ENCODE assay signal across 1 cellular context in the genomic region with DNA sequence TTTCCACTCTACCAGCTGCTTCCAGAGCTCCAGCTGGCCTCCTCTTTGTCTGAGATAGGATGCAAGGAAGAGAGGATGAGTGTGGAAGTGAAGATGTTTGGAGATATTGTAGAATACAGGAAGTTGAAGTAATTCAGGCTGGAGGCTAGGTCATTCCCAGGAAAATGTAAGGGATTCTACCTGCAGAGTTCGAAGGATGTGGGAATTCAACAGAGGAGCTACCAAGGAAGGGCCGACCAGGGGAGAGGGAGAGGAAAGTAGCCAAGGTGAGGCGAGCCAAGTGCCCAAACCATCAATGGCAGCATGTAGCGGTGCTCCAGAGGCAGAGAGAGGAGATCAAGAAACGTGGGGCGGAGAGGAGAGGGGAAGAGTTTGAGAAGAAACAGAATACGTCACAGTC.
TF ChIP-seq lines count a peak whose summit lies in the region.

No MANE protein-coding gene starts in this region.

TF ChIP-seq in SK-N-SH treated with all-trans-retinoic acid at 6 μM for 48 hours, 23 proteins besides CTCF, POLR2A, EP300 and RAD21:
- TF ChIP-seq, protein P1, sequence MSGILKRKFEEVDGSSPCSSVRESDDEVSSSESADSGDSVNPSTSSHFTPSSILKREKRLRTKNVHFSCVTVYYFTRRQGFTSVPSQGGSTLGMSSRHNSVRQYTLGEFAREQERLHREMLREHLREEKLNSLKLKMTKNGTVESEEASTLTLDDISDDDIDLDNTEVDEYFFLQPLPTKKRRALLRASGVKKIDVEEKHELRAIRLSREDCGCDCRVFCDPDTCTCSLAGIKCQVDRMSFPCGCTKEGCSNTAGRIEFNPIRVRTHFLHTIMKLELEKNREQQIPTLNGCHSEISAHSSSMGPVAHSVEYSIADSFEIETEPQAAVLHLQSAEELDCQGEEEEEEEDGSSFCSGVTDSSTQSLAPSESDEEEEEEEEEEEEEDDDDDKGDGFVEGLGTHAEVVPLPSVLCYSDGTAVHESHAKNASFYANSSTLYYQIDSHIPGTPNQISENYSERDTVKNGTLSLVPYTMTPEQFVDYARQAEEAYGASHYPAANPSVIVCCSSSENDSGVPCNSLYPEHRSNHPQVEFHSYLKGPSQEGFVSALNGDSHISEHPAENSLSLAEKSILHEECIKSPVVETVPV (CRISPR knock-in tag; IDR thresholded peaks at IDR 0.05): no peak
- TF ChIP-seq ZC3H10 (CRISPR knock-in tag; IDR thresholded peaks at IDR 0.05): no peak
- TF ChIP-seq CSDC2 (CRISPR knock-in tag; IDR thresholded peaks at IDR 0.05): no peak
- TF ChIP-seq PPARA (CRISPR knock-in tag; IDR thresholded peaks at IDR 0.05; ENCODE audit: borderline replicate concordance): no peak
- no peak for TF ChIP-seq BACH2 (CRISPR knock-in tag; IDR thresholded peaks at IDR 0.05; ENCODE audit: borderline replicate concordance)
- TF ChIP-seq, protein P2, sequence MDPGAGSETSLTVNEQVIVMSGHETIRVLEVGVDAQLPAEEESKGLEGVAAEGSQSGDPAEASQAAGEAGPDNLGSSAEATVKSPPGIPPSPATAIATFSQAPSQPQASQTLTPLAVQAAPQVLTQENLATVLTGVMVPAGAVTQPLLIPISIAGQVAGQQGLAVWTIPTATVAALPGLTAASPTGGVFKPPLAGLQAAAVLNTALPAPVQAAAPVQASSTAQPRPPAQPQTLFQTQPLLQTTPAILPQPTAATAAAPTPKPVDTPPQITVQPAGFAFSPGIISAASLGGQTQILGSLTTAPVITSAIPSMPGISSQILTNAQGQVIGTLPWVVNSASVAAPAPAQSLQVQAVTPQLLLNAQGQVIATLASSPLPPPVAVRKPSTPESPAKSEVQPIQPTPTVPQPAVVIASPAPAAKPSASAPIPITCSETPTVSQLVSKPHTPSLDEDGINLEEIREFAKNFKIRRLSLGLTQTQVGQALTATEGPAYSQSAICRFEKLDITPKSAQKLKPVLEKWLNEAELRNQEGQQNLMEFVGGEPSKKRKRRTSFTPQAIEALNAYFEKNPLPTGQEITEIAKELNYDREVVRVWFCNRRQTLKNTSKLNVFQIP (CRISPR knock-in tag; IDR thresholded peaks at IDR 0.05; ENCODE audit: borderline replicate concordance, low read depth): no peak
- no peak for TF ChIP-seq ESRRG (CRISPR knock-in tag; IDR thresholded peaks at IDR 0.05)
- TF ChIP-seq ISL1 (CRISPR knock-in tag; IDR thresholded peaks at IDR 0.05): no peak
- no peak for TF ChIP-seq CREB5 (CRISPR knock-in tag; IDR thresholded peaks at IDR 0.05; ENCODE audit: low read depth)
- TF ChIP-seq TCF4 (CRISPR knock-in tag; IDR thresholded peaks at IDR 0.05; ENCODE audit: borderline replicate concordance): no peak
- no peak for TF ChIP-seq PATZ1 (CRISPR knock-in tag; IDR thresholded peaks at IDR 0.05; ENCODE audit: borderline replicate concordance)
- TF ChIP-seq OSR1 (CRISPR knock-in tag; IDR thresholded peaks at IDR 0.05): no peak
- no peak for TF ChIP-seq ZNF8 (CRISPR knock-in tag; IDR thresholded peaks at IDR 0.05)
- TF ChIP-seq ZFP30 (CRISPR knock-in tag; IDR thresholded peaks at IDR 0.05): no peak
- TF ChIP-seq RARB (CRISPR knock-in tag; IDR thresholded peaks at IDR 0.05): no peak
- TF ChIP-seq ZFP3 (CRISPR knock-in tag; IDR thresholded peaks at IDR 0.05): no peak
- TF ChIP-seq ZNF565 (CRISPR knock-in tag; conservative IDR thresholded peaks at IDR 0.05; ENCODE audit: low read depth): no peak
- TF ChIP-seq ARNTL (CRISPR knock-in tag; IDR thresholded peaks at IDR 0.05; ENCODE audit: borderline replicate concordance, low read depth): no peak
- no peak for TF ChIP-seq TOX (CRISPR knock-in tag; IDR thresholded peaks at IDR 0.05; ENCODE audit: borderline replicate concordance)
